ENCODE assay signal across 8 cellular contexts in genomic region chr10:124646483-124647352, GRCh38.
DNase-seq lines count a peak whose midpoint lies in the region; ATAC-seq and TF ChIP-seq lines count a peak whose summit lies in the region.

No MANE protein-coding gene starts in this region.

- H3K9me3 ChIP-seq in DND-41 (ENCODE audit: insufficient read depth, low read length, severe bottlenecking) (no peaks in the 10 kb centered on the region), SJCRH30 (replicated peaks) (no peaks in the 10 kb centered on the region), parathyroid adenoma (ENCODE audit: control insufficient read depth, low read length) (no peaks in the 10 kb centered on the region)

- no peak for ATAC-seq in DND-41 (ENCODE audit: insufficient read depth, low read depth)

- H3K9ac ChIP-seq in DND-41 (ENCODE audit: low read depth, low read length) = peak overlapping the region; percentile 72
- no peak overlapping the region for H3K9ac ChIP-seq in parathyroid adenoma

- DNase-seq in DND-41 = no peak
- DNase-seq in SJCRH30 = peak; percentile 34 to 43
- DNase-seq in fibroblast of mammary gland (ENCODE audit: low read depth) = peak; percentile 89
- no peak for DNase-seq in NCI-H1092 (lab: John Stamatoyannopoulos, UW)
- DNase-seq in H7 = no peak
- no peak for DNase-seq in SW480 (ENCODE audit: low spot score)
- DNase-seq in SW 1271 (lab: John Stamatoyannopoulos, UW) = no peak

- H3K4me2 ChIP-seq in DND-41 (ENCODE audit: insufficient read depth, low read length) = no peak overlapping the region; the same call in 1 of the 2 replicates
- no peak overlapping the region for H3K4me2 ChIP-seq in parathyroid adenoma (ENCODE audit: low read length)

- H3K27me3 ChIP-seq in DND-41 (ENCODE audit: insufficient read depth, low read length, poor library complexity) (no peaks in the 10 kb centered on the region), SJCRH30 (no peaks in the 10 kb centered on the region), parathyroid adenoma (ENCODE audit: control insufficient read depth, insufficient read depth, low read length) (no peaks in the 10 kb centered on the region), H7 (ENCODE audit: control insufficient read depth, insufficient read depth, low read length) (no peaks in the 10 kb centered on the region)

- TF ChIP-seq CTCF in DND-41 (IDR thresholded peaks at IDR 0.05; ENCODE audit: borderline replicate concordance, extremely low read depth, low read length, poor library complexity, severe bottlenecking) (no peak), fibroblast of mammary gland (conservative IDR thresholded peaks at IDR 0.05; ENCODE audit: control insufficient read depth, insufficient read depth, low read depth, low read length) (no peak), parathyroid adenoma (IDR thresholded peaks at IDR 0.05) (no peak)

- H4K20me1 ChIP-seq in DND-41 (ENCODE audit: insufficient read depth, low read length) = peaks cover 4% of the 10 kb centered on the region; the same call in 1 of the 2 replicates

- H3K4me3 ChIP-seq in DND-41 (ENCODE audit: low read depth in 1 of 2, low read length in 2 of 2) (no peak overlapping the region), SJCRH30 (no peak overlapping the region), fibroblast of mammary gland (ENCODE audit: control insufficient read depth, low read depth, low read length) (no peak overlapping the region), parathyroid adenoma (ENCODE audit: low read depth, low read length) (no peak overlapping the region), H7 (ENCODE audit: insufficient read depth, low read depth, low read length) (no peak overlapping the region)

- H3K4me1 ChIP-seq in DND-41 (ENCODE audit: insufficient read depth, low read length) = peaks cover 99% of the 10 kb centered on the region
- peaks cover 49% of the 10 kb centered on the region for H3K4me1 ChIP-seq in SJCRH30
- H3K4me1 ChIP-seq in parathyroid adenoma = peaks cover 58% of the 10 kb centered on the region

- H3K27ac ChIP-seq in DND-41 (ENCODE audit: low read length) (peak overlapping the region; percentile 99), SJCRH30 (no peak overlapping the region), parathyroid adenoma (peak overlapping the region; percentile 94)

- peaks cover 64% of the 10 kb centered on the region for H3K36me3 ChIP-seq in DND-41 (ENCODE audit: insufficient read depth, low read length)
- H3K36me3 ChIP-seq in SJCRH30 = no peaks in the 10 kb centered on the region
- H3K36me3 ChIP-seq in parathyroid adenoma (ENCODE audit: control insufficient read depth, insufficient read depth, low read length) = no peaks in the 10 kb centered on the region
- no peaks in the 10 kb centered on the region for H3K36me3 ChIP-seq in H7 (replicated peaks; ENCODE audit: control insufficient read depth, insufficient read depth, low read length)

- H3K79me2 ChIP-seq in DND-41 (ENCODE audit: insufficient read depth, low read length) (peaks cover 95% of the 10 kb centered on the region), parathyroid adenoma (peaks cover 65% of the 10 kb centered on the region)

- no peak overlapping the region for H2AFZ ChIP-seq in DND-41 (ENCODE audit: low read depth, low read length)
- no peak overlapping the region for H2AFZ ChIP-seq in parathyroid adenoma

Comparison
In these comparisons a context has a peak if more than half of its experiments do, and no peak if none do; other contexts are left out.
1. DNase-seq: peak in SJCRH30 (2 of 2) and fibroblast of mammary gland (single experiment); none in DND-41 (single experiment), NCI-H1092 (single experiment), H7 (single experiment), SW480 (single experiment) and SW 1271 (0 of 2).